ENCODE assay signal across 33 cellular contexts in genomic region chr3:17588422-17588821, GRCh38.
"Had no signal": no experiment of that assay in that cellular context is flagged by ENCODE, and none has a peak within 500 bp of the region (broad histone marks: within the 10 kb centered on the region; RNA-seq: fewer than 3 reads in every experiment).

No MANE protein-coding gene starts in this region.

- H3K36me3 ChIP-seq: adrenal gland, brain microvascular endothelial cell, breast epithelium had no signal

- H3K27me3 ChIP-seq: adrenal gland, body of pancreas, brain microvascular endothelial cell, breast epithelium had no signal

- ATAC-seq: activated CD8-positive, alpha-beta T cell treated with anti-CD3 and anti-CD28 coated beads for 36 hours; activated naive CD4-positive, alpha-beta T cell treated with anti-CD3 and anti-CD28 coated beads, Interleukin-2, amount 50 U/mL, for 72 hours; activated T-cell treated with anti-CD3 and anti-CD28 coated beads, Interleukin-2, amount 50 U/mL, for 4 hours; activated T-cell treated with anti-CD3 and anti-CD28 coated beads, Interleukin-2, amount 50 U/mL, for 72 hours; activated T-helper 17 cell treated with anti-CD3 and anti-CD28 coated beads, Interleukin-2, amount 50 U/mL, for 72 hours; body of pancreas had no signal

- H3K27ac ChIP-seq: adrenal gland, body of pancreas, brain microvascular endothelial cell, breast epithelium, VCaP had no signal

- H3K4me3 ChIP-seq: adrenal gland, body of pancreas, breast epithelium had no signal

- H3K4me1 ChIP-seq: adrenal gland, body of pancreas, breast epithelium had no signal

- H3K9me3 ChIP-seq: body of pancreas had no signal

- FAIRE-seq: astrocyte, TTC549 had no signal

- DNase-seq: activated B cell treated with CpG ODN at 0.5 μM for 24 hours; activated CD4-positive, alpha-beta memory T cell treated with anti-CD3 and anti-CD28 coated beads for 36 hours; activated CD4-positive, alpha-beta T cell treated with anti-CD3 and anti-CD28 coated beads for 4 hours; activated CD4-positive, alpha-beta T cell treated with anti-CD3 and anti-CD28 coated beads, Interleukin-2, amount 10 ng/mL, durations not matched to agents 24 days and 14 days; activated CD4-positive, alpha-beta T cell treated with anti-CD3 and anti-CD28 coated beads, Interleukin-2, amount 50 U/mL, for 1 hour; activated CD4-positive, alpha-beta T cell treated with anti-CD3 and anti-CD28 coated beads, Interleukin-2, amount 50 U/mL, for 4 hours; activated CD4-positive, CD25-positive, alpha-beta regulatory T cell treated with anti-CD3 and anti-CD28 coated beads, Interleukin-2, amount 50 U/mL, for 72 hours; activated CD8-positive, alpha-beta memory T cell treated with anti-CD3 and anti-CD28 coated beads, Interleukin-2, amount 50 U/mL, for 4 hours; activated CD8-positive, alpha-beta T cell treated with anti-CD3 and anti-CD28 coated beads for 36 hours; activated effector memory CD4-positive, alpha-beta T cell treated with anti-CD3 and anti-CD28 coated beads, Interleukin-2, amount 50 U/mL, for 16 hours; activated gamma-delta T cell treated with Interleukin-2 at 50 U/mL for 16 hours; activated naive CD4-positive, alpha-beta T cell; activated naive CD4-positive, alpha-beta T cell treated with anti-CD3 and anti-CD28 coated beads for 36 hours; activated naive CD4-positive, alpha-beta T cell treated with anti-CD3 and anti-CD28 coated beads, Interleukin-2, amount 50 U/mL, for 16 hours; activated naive CD8-positive, alpha-beta T cell treated with anti-CD3 and anti-CD28 coated beads for 36 hours; activated T-cell treated with anti-CD3 and anti-CD28 coated beads for 4 hours; activated T-cell treated with anti-CD3 and anti-CD28 coated beads, Interleukin-2, amount 50 U/mL, for 1 hour; activated T-cell treated with anti-CD3 and anti-CD28 coated beads, Interleukin-2, amount 50 U/mL, for 4 hours; activated T-cell treated with anti-CD3 and anti-CD28 coated beads, Interleukin-2, amount 50 U/mL, for 72 hours; adrenal gland; amniotic stem cell; aorta; body of pancreas; brain microvascular endothelial cell; central memory CD4-positive, alpha-beta T cell; T-helper 2 cell; T-helper 9 cell had no signal
